1 cellular context compared by ENCODE assay signal in the genomic region with DNA sequence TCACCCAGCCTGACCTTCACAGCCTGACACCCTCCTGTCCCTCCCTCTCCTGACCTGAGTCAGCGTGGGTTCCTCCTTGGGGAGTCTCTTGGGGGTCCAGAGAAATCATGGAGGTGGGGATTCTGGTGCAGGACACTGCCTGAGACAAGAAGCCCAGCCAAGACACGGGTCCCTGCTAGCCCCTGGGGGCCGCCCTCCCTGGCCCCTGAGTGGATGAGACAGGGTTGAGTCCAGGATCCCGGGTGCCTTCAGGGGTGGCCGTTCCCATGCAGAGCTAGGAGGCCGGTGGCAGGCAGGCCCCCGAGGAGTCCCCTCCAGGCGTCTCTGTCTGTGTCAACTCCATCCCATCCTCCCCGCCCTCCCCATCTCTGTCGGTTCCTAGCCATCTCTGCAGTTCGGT.
TF ChIP-seq lines count a peak whose summit lies in the region.

No MANE protein-coding gene starts in this region.

TF ChIP-seq in GM23338, 12 proteins besides CTCF, POLR2A, EP300 and RAD21 (continued from another document):
- no peak for TF ChIP-seq ZNF462 (CRISPR knock-in tag; IDR thresholded peaks at IDR 0.05)
- no peak for TF ChIP-seq REST (IDR thresholded peaks at IDR 0.05; ENCODE audit: unreplicated experiment)
- no peak for TF ChIP-seq ZNF331 (CRISPR knock-in tag; IDR thresholded peaks at IDR 0.05; ENCODE audit: low read depth)
- no peak for TF ChIP-seq JUNB (IDR thresholded peaks at IDR 0.05; ENCODE audit: unreplicated experiment)
- TF ChIP-seq, protein P1, sequence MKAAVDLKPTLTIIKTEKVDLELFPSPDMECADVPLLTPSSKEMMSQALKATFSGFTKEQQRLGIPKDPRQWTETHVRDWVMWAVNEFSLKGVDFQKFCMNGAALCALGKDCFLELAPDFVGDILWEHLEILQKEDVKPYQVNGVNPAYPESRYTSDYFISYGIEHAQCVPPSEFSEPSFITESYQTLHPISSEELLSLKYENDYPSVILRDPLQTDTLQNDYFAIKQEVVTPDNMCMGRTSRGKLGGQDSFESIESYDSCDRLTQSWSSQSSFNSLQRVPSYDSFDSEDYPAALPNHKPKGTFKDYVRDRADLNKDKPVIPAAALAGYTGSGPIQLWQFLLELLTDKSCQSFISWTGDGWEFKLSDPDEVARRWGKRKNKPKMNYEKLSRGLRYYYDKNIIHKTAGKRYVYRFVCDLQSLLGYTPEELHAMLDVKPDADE (IDR thresholded peaks at IDR 0.05), result no peak
- TF ChIP-seq EZH2phosphoT487 (IDR thresholded peaks at IDR 0.05; ENCODE audit: unreplicated experiment), result no peak
- no peak for TF ChIP-seq STAT1 (IDR thresholded peaks at IDR 0.05; ENCODE audit: unreplicated experiment)
TF ChIP-seq in GM23338: peak in this region for 0.
